Comparison of ENCODE assay signal across 1 cellular context in the genomic region with DNA sequence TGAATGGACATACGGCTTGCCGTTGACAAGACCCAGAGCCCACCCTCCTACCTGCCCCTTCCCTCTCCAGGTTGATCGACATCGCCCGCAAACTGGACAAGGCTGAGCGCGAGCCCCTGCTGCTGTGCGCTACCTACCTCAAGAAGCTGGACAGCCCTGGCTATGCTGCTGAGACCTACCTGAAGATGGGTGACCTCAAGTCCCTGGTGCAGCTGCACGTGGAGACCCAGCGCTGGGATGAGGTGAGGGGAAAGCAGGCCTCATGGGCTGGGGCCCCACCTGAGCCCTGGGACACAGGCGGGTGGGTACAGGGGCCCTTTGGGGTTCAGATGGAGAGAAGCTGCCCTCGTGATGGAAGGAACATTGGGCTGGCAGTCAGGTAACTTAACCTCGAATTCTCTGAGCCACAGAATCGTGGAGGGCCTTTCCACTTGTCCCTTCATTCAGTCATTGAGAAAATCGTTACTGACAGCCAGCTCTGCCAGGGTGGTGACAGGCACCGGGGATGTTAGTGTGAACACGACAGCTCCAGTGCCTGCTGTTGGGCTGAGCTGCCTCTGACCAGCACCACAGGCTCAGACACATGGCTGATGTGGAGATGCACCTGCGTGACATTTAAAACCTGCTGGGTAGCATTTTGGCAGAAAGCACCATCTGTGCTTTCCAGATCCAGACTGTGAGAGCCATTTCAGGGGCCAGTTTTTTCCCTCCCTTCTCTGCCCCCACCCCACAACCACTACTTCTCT.
TF ChIP-seq lines count a peak whose summit lies in the region.

No MANE protein-coding gene starts in this region.

TF ChIP-seq in HepG2, 621 proteins besides CTCF, POLR2A, EP300 and RAD21:
- TF ChIP-seq ZNF33B (CRISPR knock-in tag; IDR thresholded peaks at IDR 0.05) (no peak), KLF11 (CRISPR knock-in tag; IDR thresholded peaks at IDR 0.05) (no peak), ZNF652 (CRISPR knock-in tag; IDR thresholded peaks at IDR 0.05; ENCODE audit: borderline replicate concordance, low read depth) (no peak), SIX4 (CRISPR knock-in tag; IDR thresholded peaks at IDR 0.05) (no peak), FOSL1 (CRISPR knock-in tag; IDR thresholded peaks at IDR 0.05; ENCODE audit: borderline replicate concordance) (no peak), JUNB (CRISPR knock-in tag; IDR thresholded peaks at IDR 0.05; ENCODE audit: borderline replicate concordance) (no peak)
- TF ChIP-seq, protein P1, sequence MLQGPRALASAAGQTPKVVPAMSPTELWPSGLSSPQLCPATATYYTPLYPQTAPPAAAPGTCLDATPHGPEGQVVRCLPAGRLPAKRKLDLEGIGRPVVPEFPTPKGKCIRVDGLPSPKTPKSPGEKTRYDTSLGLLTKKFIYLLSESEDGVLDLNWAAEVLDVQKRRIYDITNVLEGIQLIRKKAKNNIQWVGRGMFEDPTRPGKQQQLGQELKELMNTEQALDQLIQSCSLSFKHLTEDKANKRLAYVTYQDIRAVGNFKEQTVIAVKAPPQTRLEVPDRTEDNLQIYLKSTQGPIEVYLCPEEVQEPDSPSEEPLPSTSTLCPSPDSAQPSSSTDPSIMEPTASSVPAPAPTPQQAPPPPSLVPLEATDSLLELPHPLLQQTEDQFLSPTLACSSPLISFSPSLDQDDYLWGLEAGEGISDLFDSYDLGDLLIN (CRISPR knock-in tag; IDR thresholded peaks at IDR 0.05; ENCODE audit: borderline replicate concordance): no peak
TF ChIP-seq in HepG2: peak in this region for 0.
